In the genomic region with DNA sequence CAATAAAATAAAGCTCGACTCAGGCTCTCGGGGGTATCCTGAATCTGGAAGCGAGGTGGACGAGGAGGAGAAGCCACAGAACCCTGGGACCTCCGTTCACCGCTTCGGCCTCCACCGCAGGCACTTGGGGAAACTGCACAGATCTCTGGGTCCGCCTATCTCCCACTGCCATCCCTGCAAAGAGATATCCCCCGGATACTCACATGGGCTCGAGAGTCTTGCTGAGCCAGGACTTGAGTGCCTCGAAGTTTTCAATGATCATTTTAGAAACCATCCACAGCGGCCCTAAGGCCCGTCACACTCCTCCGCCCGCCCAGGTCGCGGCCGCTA, we compare ENCODE assay signal across 9 cellular contexts. TPM values are rescaled to one million over a fixed set of nuclear protein-coding genes. Genes with fewer than 3 reads are reported as not detected.
DNase-seq lines count a peak whose midpoint lies in the region; ATAC-seq and TF ChIP-seq lines count a peak whose summit lies in the region.
"Had no signal": no experiment of that assay in that cellular context is flagged by ENCODE, and none has a peak within 500 bp of the region (broad histone marks: within the 10 kb centered on the region; RNA-seq: fewer than 3 reads in every experiment).

No MANE protein-coding gene starts in this region.

- ATAC-seq in GM21515 (IDR thresholded peaks at IDR 0.05; ENCODE audit: unreplicated experiment) = peak; percentile 35

- H3K4me3 Mint-ChIP-seq in activated naive CD4-positive, alpha-beta T cell treated with anti-CD3 and anti-CD28 coated beads for 36 hours = no peak overlapping the region

- H3K4me3 ChIP-seq in cardiac fibroblast (replicated peaks in 1 of 2; ENCODE audit: low read depth in 2 of 2, low read length in 2 of 2) = peak overlapping the region; percentile 86 to 92
- peak overlapping the region; percentile 90 for H3K4me3 ChIP-seq in mononuclear cell (ENCODE audit: low read length)

- H3K4me1 Mint-ChIP-seq in activated naive CD4-positive, alpha-beta T cell treated with anti-CD3 and anti-CD28 coated beads for 36 hours (ENCODE audit: low read depth) = peaks cover 47% of the 10 kb centered on the region

- intact Hi-C loops in activated naive CD4-positive, alpha-beta T cell treated with anti-CD3 and anti-CD28 coated beads for 36 hours (cut with micrococcal nuclease) = loop anchor here (5.0 kb wide), 1 partner anchor 642 kb away; no protein-coding TSS in a partner anchor

- no peaks in the 10 kb centered on the region for H3K27me3 ChIP-seq in mononuclear cell (ENCODE audit: insufficient read depth, low read length)

- no peaks in the 10 kb centered on the region for H3K9me3 Mint-ChIP-seq in activated naive CD4-positive, alpha-beta T cell treated with anti-CD3 and anti-CD28 coated beads for 36 hours
- H3K9me3 Mint-ChIP-seq: T-helper 1 cell treated with Interleukin-12 subunit alpha and Interleukin-12 subunit beta and Interleukin-4 antibody, amounts not matched to agents 30 μg/mL and 1 μg/mL, for 36 hours had no signal

- TF ChIP-seq CTCF in cardiac fibroblast (IDR thresholded peaks at IDR 0.05; ENCODE audit: low read depth, low read length) = no peak

- H3K4me1 ChIP-seq in mononuclear cell (ENCODE audit: insufficient read depth, low read length) = peaks cover 39% of the 10 kb centered on the region

- CTCF ChIA-PET in activated naive CD4-positive, alpha-beta T cell treated with anti-CD3 and anti-CD28 coated beads for 36 hours (lab: Charles Lee) = interaction anchor here (1.0 to 1.8 kb wide), 4 partner anchors 19 to 138 kb away, joined by 4 to 8 read pairs (median 6); partner anchors contain the start of gene NDFIP2

- peaks cover 19% of the 10 kb centered on the region for H3K36me3 Mint-ChIP-seq in activated naive CD4-positive, alpha-beta T cell treated with anti-CD3 and anti-CD28 coated beads for 36 hours (ENCODE audit: low read depth)

- no peaks in the 10 kb centered on the region for H3K9me3 ChIP-seq in mononuclear cell (ENCODE audit: low read depth, low read length)

- peak; percentile 39 for DNase-seq in EL
- peak; percentile 22 for DNase-seq in HuH-7 (ENCODE audit: low spot score)
- DNase-seq in cardiac fibroblast (ENCODE audit: low read depth in 2 of 2) = peak in 1 of 2 donors; percentile 31
- DNase-seq in NCI-H1930 (lab: John Stamatoyannopoulos, UW) = no peak
- no peak for DNase-seq in cerebellar nuclear complex (lab: John Stamatoyannopoulos, UW)
- no peak for DNase-seq in activated naive CD4-positive, alpha-beta T cell treated with anti-CD3 and anti-CD28 coated beads for 36 hours

- H3K27ac Mint-ChIP-seq in activated naive CD4-positive, alpha-beta T cell treated with anti-CD3 and anti-CD28 coated beads for 36 hours = no peak overlapping the region

- no peaks in the 10 kb centered on the region for H3K27me3 Mint-ChIP-seq in activated naive CD4-positive, alpha-beta T cell treated with anti-CD3 and anti-CD28 coated beads for 36 hours (ENCODE audit: low read depth)

RNA-seq across cellular contexts. Expression of gene RBM26, which starts 0.6 kb away (rescaled TPM):
- 92.8 TPM for total RNA-seq in mononuclear cell
- 10 to 100 TPM; 44.4 to 44.7 TPM for total RNA-seq in activated naive CD4-positive, alpha-beta T cell treated with anti-CD3 and anti-CD28 coated beads for 36 hours

Comparison
In these comparisons a context has a peak if more than half of its experiments do, and no peak if none do; other contexts are left out.
1. DNase-seq: peak in EL (single experiment) and HuH-7 (single experiment); none in NCI-H1930 (0 of 2), cerebellar nuclear complex (0 of 2) and activated naive CD4-positive, alpha-beta T cell treated with anti-CD3 and anti-CD28 coated beads for 36 hours (single experiment).